Comparison of ENCODE assay signal across 31 cellular contexts in genomic region chr4:170281027-170281426, GRCh38.
"Had no signal": no experiment of that assay in that cellular context is flagged by ENCODE, and none has a peak within 500 bp of the region (broad histone marks: within the 10 kb centered on the region; RNA-seq: fewer than 3 reads in every experiment).

No MANE protein-coding gene starts in this region.

- H3K4me3 ChIP-seq: neural progenitor cell, ovary, psoas muscle, skin epidermis, smooth muscle cell, spleen, suprapubic skin, testis, tibial artery, transverse colon, upper lobe of right lung, uterus had no signal

- H3K9ac ChIP-seq: neural progenitor cell, parathyroid adenoma had no signal

- H3K27ac Mint-ChIP-seq: natural killer cell; nephron; neural progenitor cell; progenitor cell of endocrine pancreas; stimulated activated memory B cell treated with anti-CD40 and anti-IgM and Interleukin-4, amounts not matched to agents 10 μg/mL and 1 μg/mL and 100 μg/mL, for 72 hours; stimulated activated naive CD8-positive, alpha-beta T cell treated with anti-CD3 and anti-CD28 coated beads, Interleukin-15, amount 100 ng/mL, for 72 hours; type B pancreatic cell had no signal

- H3K27me3 Mint-ChIP-seq: progenitor cell of endocrine pancreas; stimulated activated memory B cell treated with anti-CD40 and anti-IgM and Interleukin-4, amounts not matched to agents 10 μg/mL and 1 μg/mL and 100 μg/mL, for 72 hours; stimulated activated naive CD8-positive, alpha-beta T cell treated with anti-CD3 and anti-CD28 coated beads, Interleukin-15, amount 100 ng/mL, for 72 hours; type B pancreatic cell had no signal

- H3K9me3 Mint-ChIP-seq: stimulated activated memory B cell treated with anti-CD40 and anti-IgM and Interleukin-4, amounts not matched to agents 10 μg/mL and 1 μg/mL and 100 μg/mL, for 72 hours; type B pancreatic cell had no signal

- H3K4me3 Mint-ChIP-seq: natural killer cell; nephron; neural progenitor cell; stimulated activated memory B cell treated with anti-CD40 and anti-IgM and Interleukin-4, amounts not matched to agents 10 μg/mL and 1 μg/mL and 100 μg/mL, for 72 hours; stimulated activated naive CD8-positive, alpha-beta T cell treated with anti-CD3 and anti-CD28 coated beads, Interleukin-15, amount 100 ng/mL, for 72 hours; type B pancreatic cell had no signal

- H3K27me3 ChIP-seq: neural progenitor cell, ovary, spleen, suprapubic skin, testis, tibial artery, transverse colon, upper lobe of right lung, uterus had no signal

- H3K4me1 Mint-ChIP-seq: natural killer cell; nephron; stimulated activated memory B cell treated with anti-CD40 and anti-IgM and Interleukin-4, amounts not matched to agents 10 μg/mL and 1 μg/mL and 100 μg/mL, for 72 hours; stimulated activated naive CD8-positive, alpha-beta T cell treated with anti-CD3 and anti-CD28 coated beads, Interleukin-15, amount 100 ng/mL, for 72 hours had no signal

- DNase-seq: natural killer cell; occipital lobe; ovary; posterior cingulate gyrus; psoas muscle; right cardiac atrium; spleen; stimulated activated CD4-positive, alpha-beta T cell treated with anti-CD3 and anti-CD28 coated beads, Interleukin-12 subunit alpha, Interleukin-12 subunit beta, amount 100 ng/mL, for 4 hours; stimulated activated CD4-positive, alpha-beta T cell treated with anti-CD3 and anti-CD28 coated beads, Interleukin-1b, Interleukin-23, amount 100 ng/mL, for 48 hours; stimulated activated CD4-positive, alpha-beta T cell treated with anti-CD3 and anti-CD28 coated beads, Interleukin-4, amount 100 ng/mL, for 1 hour; stimulated activated CD4-positive, alpha-beta T cell treated with anti-CD3 and anti-CD28 coated beads, Interleukin-4, amount 100 ng/mL, for 4 hours; stimulated activated CD8-positive, alpha-beta memory T cell treated with anti-CD3 and anti-CD28 coated beads, Interleukin-4, amount 100 ng/mL, for 48 hours; stimulated activated naive CD4-positive, alpha-beta T cell; stimulated activated naive CD8-positive, alpha-beta T cell treated with anti-CD3 and anti-CD28 coated beads, Interleukin-15, amount 100 ng/mL, for 72 hours; stimulated activated naive CD8-positive, alpha-beta T cell treated with anti-CD3 and anti-CD28 coated beads, Interleukin-15, Interleukin-2, amounts not matched to agents 100 U/mL and 50 U/mL, for 24 hours; substantia nigra; testis; tibial artery; transverse colon; upper lobe of right lung; uterus had no signal

- H2AFZ ChIP-seq: neural progenitor cell, parathyroid adenoma had no signal

- H3K27ac ChIP-seq: neural progenitor cell, ovary, parathyroid adenoma, psoas muscle, skin epidermis, spleen, suprapubic skin, testis, tibial artery, transverse colon, upper lobe of right lung, uterus had no signal

- H3K4me2 ChIP-seq: neural progenitor cell, smooth muscle cell had no signal

- H3K36me3 Mint-ChIP-seq: natural killer cell; neural progenitor cell; stimulated activated memory B cell treated with anti-CD40 and anti-IgM and Interleukin-4, amounts not matched to agents 10 μg/mL and 1 μg/mL and 100 μg/mL, for 72 hours; type B pancreatic cell had no signal

- H3K79me2 ChIP-seq: parathyroid adenoma had no signal

- H3K4me1 ChIP-seq: neural progenitor cell, parathyroid adenoma, psoas muscle, spleen, suprapubic skin, testis, tibial artery, transverse colon, upper lobe of right lung, uterus had no signal

- H3K36me3 ChIP-seq: neural progenitor cell, ovary, spleen, suprapubic skin, tibial artery, transverse colon, upper lobe of right lung, uterus had no signal

- ATAC-seq: natural killer cell; psoas muscle; right cardiac atrium; sciatic nerve; stimulated activated memory B cell treated with anti-CD40 and anti-IgM and Interleukin-4, amounts not matched to agents 10 μg/mL and 1 μg/mL and 100 μg/mL, for 72 hours; stimulated activated naive CD8-positive, alpha-beta T cell treated with anti-CD3 and anti-CD28 coated beads, Interleukin-15, amount 100 ng/mL, for 72 hours; stimulated activated naive CD8-positive, alpha-beta T cell treated with anti-CD3 and anti-CD28 coated beads, Interleukin-15, Interleukin-2, amounts not matched to agents 100 U/mL and 50 U/mL, for 24 hours; upper lobe of right lung had no signal

- H3K9me3 ChIP-seq: ovary, psoas muscle, suprapubic skin, testis, upper lobe of right lung, uterus had no signal
